In genomic region chr3:193822492-193823220, GRCh38 we compare ENCODE assay signal across 33 cellular contexts.
DNase-seq lines count a peak whose midpoint lies in the region; ATAC-seq, FAIRE-seq and TF ChIP-seq lines count a peak whose summit lies in the region.
"Had no signal": no experiment of that assay in that cellular context is flagged by ENCODE, and none has a peak within 500 bp of the region (broad histone marks: within the 10 kb centered on the region; RNA-seq: fewer than 3 reads in every experiment).

No MANE protein-coding gene starts in this region.

- DNase-seq in BJ (ENCODE audit: low read depth) (peak; percentile 14), RCC 7860 (ENCODE audit: low spot score) (no peak), K562 (ENCODE audit: extremely low read depth in 1 of 4, low spot score in 3 of 4) (no peak), mesendoderm (no peak), NCI-H2196 treated with DMSO at 0.1 percent for 48 hours (lab: John Stamatoyannopoulos, UW; ENCODE audit: unreplicated experiment) (no peak), SIG-M5 (lab: John Stamatoyannopoulos, UW) (no peak), hepatic stellate cell (ENCODE audit: low spot score) (no peak), psoas muscle (no peak)
- DNase-seq: activated CD4-positive, alpha-beta T cell treated with anti-CD3 and anti-CD28 coated beads for 1 hour; activated CD8-positive, alpha-beta memory T cell treated with anti-CD3 and anti-CD28 coated beads for 24 hours; activated naive CD8-positive, alpha-beta T cell treated with anti-CD3 and anti-CD28 coated beads, Interleukin-2, amount 50 U/mL, for 24 hours; brain microvascular endothelial cell; CD4-positive, alpha-beta T cell; DMS 273 treated with DMSO at 0.1 percent for 48 hours; effector CD4-positive, alpha-beta T cell; erythroblast; H9; MG63; naive thymus-derived CD4-positive, alpha-beta T cell; NCI-H1105 treated with DMSO at 0.1 percent for 48 hours; NCI-H2029; NCI-H2227 treated with DMSO at 0.1 percent for 48 hours; NCI-H69; occipital lobe; RPMI8226; SK-N-SH; small intestine; stimulated activated CD4-positive, alpha-beta T cell treated with anti-CD3 and anti-CD28 coated beads, Interleukin-2, amount 100 ng/mL, for 24 hours; stomach; T-helper 17 cell; thyroid gland had no signal

- in situ Hi-C loops in K562 (cut with MboI): no loop called here

- H3K27me3 ChIP-seq in BJ (ENCODE audit: control insufficient read depth, insufficient read depth, low read length) (peaks cover 4% of the 10 kb centered on the region), K562 (ENCODE audit: control insufficient read depth in 2 of 2, insufficient read depth in 2 of 2, low read length in 2 of 2) (no peaks in the 10 kb centered on the region), mesendoderm (ENCODE audit: insufficient read depth, low read length, poor library complexity) (no peaks in the 10 kb centered on the region), psoas muscle (ENCODE audit: insufficient read depth in 3 of 3, low read length in 2 of 3) (no peaks in the 10 kb centered on the region)
- H3K27me3 ChIP-seq: hepatocyte, MG63, stomach, thyroid gland had no signal

- no peak for TF ChIP-seq POLR2A in K562 (conservative IDR thresholded peaks at IDR 0.05)

- FAIRE-seq in RCC 7860 (lab: Jason Lieb, UNC): peak; percentile 71
- peak; percentile 23 for FAIRE-seq in K562 (lab: Jason Lieb, UNC)

- POLR2A ChIA-PET in BJ (lab: Charles Lee) (no interaction called here), K562 (lab: Yijun Ruan, JAX) (interaction anchor here (0.6 kb wide), 2 partner anchors 19 to 23 kb away, joined by 3 read pairs; no protein-coding TSS in a partner anchor)

- H3K4me1 ChIP-seq in K562 (replicated peaks in 1 of 2; ENCODE audit: control insufficient read depth in 2 of 2, insufficient read depth in 2 of 2, low read length in 2 of 2): peaks cover 9 to 30% of the 10 kb centered on the region in 2 experiments; a peak in 4 of 5 replicates
- H3K4me1 ChIP-seq in mesendoderm (ENCODE audit: control insufficient read depth, low read depth, low read length): peaks cover 2% of the 10 kb centered on the region
- peaks cover 2% of the 10 kb centered on the region for H3K4me1 ChIP-seq in psoas muscle

- no peaks in the 10 kb centered on the region for H3K9me3 ChIP-seq in K562 (replicated peaks; ENCODE audit: control insufficient read depth, insufficient read depth, low read depth, low read length)
- H3K9me3 ChIP-seq in psoas muscle: no peaks in the 10 kb centered on the region
- H3K9me3 ChIP-seq: MG63, SK-N-SH, stomach, thyroid gland had no signal

- no peak overlapping the region for H3K4ac ChIP-seq in mesendoderm (ENCODE audit: low read depth, low read length)

- H3K18ac ChIP-seq in mesendoderm (ENCODE audit: low read length): no peak overlapping the region

- 37% methylated on average over 3 of the region's 3 CpGs for WGBS in K562 (ENCODE audit: insufficient coverage, low coverage, missing lambda C conversion rate)
- no CpG with 5 or more reads among the region's 3 CpGs for WGBS in mesendoderm (ENCODE audit: extremely low coverage, insufficient coverage, low lambda C conversion rate)
- 73 to 89% (median 78%) methylated on average over 3 of the region's 3 CpGs for WGBS in psoas muscle, 3 donors

- H2AK5ac ChIP-seq in mesendoderm (ENCODE audit: low read length): no peak overlapping the region

- H2BK15ac ChIP-seq in mesendoderm (replicated peaks; ENCODE audit: low read depth): peak overlapping the region; percentile 94

- no peak for TF ChIP-seq EP300 in K562 (IDR thresholded peaks at IDR 0.05; ENCODE audit: low read length)

- no peak overlapping the region for H4K8ac ChIP-seq in mesendoderm (ENCODE audit: low read depth, low read length)

- H3K4me2 ChIP-seq in K562 (ENCODE audit: insufficient read depth, low read length) (no peak overlapping the region), mesendoderm (ENCODE audit: low read length) (no peak overlapping the region)
- H3K4me2 ChIP-seq: hepatocyte, SK-N-SH had no signal

- H3K79me1 ChIP-seq in mesendoderm (ENCODE audit: low read length): no peaks in the 10 kb centered on the region

- ATAC-seq in K562 (no peak), psoas muscle (no peak)
- ATAC-seq: activated naive CD8-positive, alpha-beta T cell treated with anti-CD3 and anti-CD28 coated beads, Interleukin-2, amount 50 U/mL, for 24 hours; left lobe of liver; naive thymus-derived CD4-positive, alpha-beta T cell; T-helper 17 cell had no signal

- no TSS peak for BruUV-seq in K562 (replicated peaks; lab: Mats Ljungman, UMichigan)

- TF ChIP-seq CTCF in BJ (IDR thresholded peaks at IDR 0.05; ENCODE audit: insufficient read depth, low read depth, low read length) (no peak), K562 (IDR thresholded peaks at IDR 0.05 in 2 of 3, conservative IDR thresholded peaks at IDR 0.05 in 1 of 3; ENCODE audit: insufficient read depth in 2 of 3, low read depth in 1 of 3, low read length in 3 of 3) (no peak), psoas muscle (IDR thresholded peaks at IDR 0.05) (no peak)

- no peak overlapping the region for H3K9ac ChIP-seq in K562 (ENCODE audit: insufficient read depth in 1 of 2, low read depth in 2 of 2, low read length in 2 of 2)
- no peak overlapping the region for H3K9ac ChIP-seq in mesendoderm (ENCODE audit: low read length)
- H3K9ac ChIP-seq: SK-N-SH had no signal

- H3K23ac ChIP-seq in mesendoderm (ENCODE audit: low read length): no peak overlapping the region

- H4K5ac ChIP-seq in mesendoderm (ENCODE audit: low read length): no peak overlapping the region

- no peaks in the 10 kb centered on the region for H4K20me1 ChIP-seq in K562 (replicated peaks; ENCODE audit: control insufficient read depth, insufficient read depth, low read length)

- H3K79me2 ChIP-seq in K562 (ENCODE audit: control insufficient read depth, insufficient read depth, low read length): no peaks in the 10 kb centered on the region
- H3K79me2 ChIP-seq in mesendoderm (ENCODE audit: control insufficient read depth, insufficient read depth, low read length): no peaks in the 10 kb centered on the region
- H3K79me2 ChIP-seq: hepatocyte had no signal

- peak overlapping the region; percentile 49 for H2AFZ ChIP-seq in K562 (ENCODE audit: low read depth, low read length)
- H2AFZ ChIP-seq: hepatocyte had no signal

- no peak overlapping the region for H2BK120ac ChIP-seq in mesendoderm (ENCODE audit: low read depth, low read length)

- intact Hi-C loops in K562 (cut with micrococcal nuclease): no loop called here
- intact Hi-C loops in psoas muscle (cut with DNase I): no loop called here

- H3K27ac ChIP-seq in K562 (ENCODE audit: extremely low read depth, low read depth, low read length) (no peak overlapping the region), mesendoderm (ENCODE audit: low read depth, low read length) (no peak overlapping the region), psoas muscle (no peak overlapping the region)
- H3K27ac ChIP-seq: brain microvascular endothelial cell, hepatocyte, stomach, thyroid gland had no signal

- H2BK5ac ChIP-seq in mesendoderm (ENCODE audit: low read length): no peak overlapping the region

- H3K9me1 ChIP-seq in K562 (ENCODE audit: control insufficient read depth, insufficient read depth, low read length): no peaks in the 10 kb centered on the region

- TF ChIP-seq RAD21 in K562 (CRISPR knock-in tag; conservative IDR thresholded peaks at IDR 0.05 in 1 of 2, IDR thresholded peaks at IDR 0.05 in 1 of 2): no peak

- H3K36me3 ChIP-seq in BJ (ENCODE audit: control insufficient read depth, insufficient read depth, low read length) (no peaks in the 10 kb centered on the region), K562 (ENCODE audit: control insufficient read depth, insufficient read depth, low read length) (no peaks in the 10 kb centered on the region), mesendoderm (ENCODE audit: control insufficient read depth, insufficient read depth, low read length) (no peaks in the 10 kb centered on the region), psoas muscle (ENCODE audit: insufficient read depth in 1 of 2, low read depth in 1 of 2) (no peaks in the 10 kb centered on the region)
- H3K36me3 ChIP-seq: brain microvascular endothelial cell, MG63, stomach, thyroid gland had no signal

- H3K4me3 ChIP-seq in BJ (ENCODE audit: low read depth, low read length) (no peak overlapping the region), K562 (no peak overlapping the region), mesendoderm (ENCODE audit: low read length) (no peak overlapping the region), psoas muscle (no peak overlapping the region)
- H3K4me3 ChIP-seq: hepatocyte, MG63, stomach, thyroid gland had no signal

- CTCF ChIA-PET in BJ (lab: Yijun Ruan, JAX) (no interaction called here), K562 (lab: Yijun Ruan, JAX; ENCODE audit: low intra/inter-chr PET ratio) (no interaction called here)

- no peak overlapping the region for H3K56ac ChIP-seq in mesendoderm (ENCODE audit: low read length)

TF ChIP-seq in K562, 482 proteins besides CTCF, POLR2A, EP300 and RAD21 (continues in another document):
- no peak for TF ChIP-seq ZNF143 (CRISPR knock-in tag; IDR thresholded peaks at IDR 0.05)
- TF ChIP-seq PKNOX1 (IDR thresholded peaks at IDR 0.05): 0 out of 2 replicates have a peak, but pooled peaks have one; percentile 12
